21 cellular contexts compared by ENCODE assay signal in the genomic region with DNA sequence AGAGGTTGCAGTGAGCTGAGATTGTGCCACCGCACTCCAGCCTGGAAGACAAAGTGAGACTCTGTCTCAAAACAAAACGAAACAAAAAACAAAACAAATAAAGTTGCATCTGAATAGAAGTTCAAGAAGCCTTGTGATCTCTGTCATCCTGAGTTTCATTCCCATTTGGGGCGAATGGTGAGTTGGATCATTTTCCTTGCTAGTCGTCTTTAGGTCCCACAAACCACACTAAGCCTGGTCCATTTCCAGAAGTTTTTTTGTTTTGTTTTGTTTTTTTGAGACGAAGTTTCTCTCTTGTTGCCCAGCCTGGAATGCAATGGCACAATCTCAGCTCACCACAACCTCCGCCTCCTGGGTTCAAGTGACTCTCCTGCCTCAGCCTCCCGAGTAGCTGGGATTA. TPM values are rescaled to one million over a fixed set of nuclear protein-coding genes. Genes with fewer than 3 reads are reported as not detected.
DNase-seq lines count a peak whose midpoint lies in the region; ATAC-seq, FAIRE-seq and TF ChIP-seq lines count a peak whose summit lies in the region.
"Had no signal": no experiment of that assay in that cellular context is flagged by ENCODE, and none has a peak within 500 bp of the region (broad histone marks: within the 10 kb centered on the region; RNA-seq: fewer than 3 reads in every experiment).

No MANE protein-coding gene starts in this region.

- H2AFZ ChIP-seq in GM23338 (no peak overlapping the region), astrocyte (ENCODE audit: low read depth, low read length) (no peak overlapping the region)

- H3K36me3 Mint-ChIP-seq in GM23338 (ENCODE audit: low read depth) (peaks cover 11% of the 10 kb centered on the region; the same call in 2 of the 3 replicates), astrocyte (ENCODE audit: low read depth, unreplicated experiment) (peaks cover 3% of the 10 kb centered on the region)
- peaks cover 2% of the 10 kb centered on the region for H3K36me3 Mint-ChIP-seq in activated CD4-positive, alpha-beta memory T cell treated with anti-CD3 and anti-CD28 coated beads for 36 hours

- H3K79me2 ChIP-seq in GM23338 (replicated peaks; ENCODE audit: insufficient read depth): no peaks in the 10 kb centered on the region
- no peaks in the 10 kb centered on the region for H3K79me2 ChIP-seq in astrocyte (ENCODE audit: insufficient read depth, low read length)

- H3K27ac Mint-ChIP-seq in GM23338 (no peak overlapping the region), astrocyte (ENCODE audit: unreplicated experiment) (no peak overlapping the region)
- H3K27ac Mint-ChIP-seq in activated CD4-positive, alpha-beta memory T cell treated with anti-CD3 and anti-CD28 coated beads for 36 hours: no peak overlapping the region

- H4K20me1 ChIP-seq in GM23338 (replicated peaks; ENCODE audit: insufficient read depth): no peaks in the 10 kb centered on the region
- H4K20me1 ChIP-seq in astrocyte (ENCODE audit: insufficient read depth, low read length): no peaks in the 10 kb centered on the region

- no peak for ATAC-seq in GM23338
- no peak for ATAC-seq in GM18519 (IDR thresholded peaks at IDR 0.05; ENCODE audit: low FRiP score, unreplicated experiment)
- ATAC-seq: CD8-positive, alpha-beta T cell had no signal

- intact Hi-C loops in activated CD4-positive, alpha-beta memory T cell treated with anti-CD3 and anti-CD28 coated beads for 36 hours (cut with micrococcal nuclease): no loop called here

- no peaks in the 10 kb centered on the region for H3K36me3 ChIP-seq in GM23338 (ENCODE audit: insufficient read depth)
- H3K36me3 ChIP-seq in astrocyte (ENCODE audit: insufficient read depth, low read length): no peaks in the 10 kb centered on the region

- no peaks in the 10 kb centered on the region for H3K9me3 ChIP-seq in astrocyte (ENCODE audit: insufficient read depth, low read depth, low read length)
- H3K9me3 ChIP-seq: Peyer's patch had no signal

- H3K4me3 Mint-ChIP-seq in GM23338 (no peak overlapping the region), astrocyte (ENCODE audit: unreplicated experiment) (no peak overlapping the region)
- H3K4me3 Mint-ChIP-seq in activated CD4-positive, alpha-beta memory T cell treated with anti-CD3 and anti-CD28 coated beads for 36 hours: no peak overlapping the region
- H3K4me3 Mint-ChIP-seq: CD8-positive, alpha-beta T cell had no signal

- H3K9ac ChIP-seq in astrocyte (ENCODE audit: low read length): no peak overlapping the region

- H3K27ac ChIP-seq in GM23338 (ENCODE audit: low read depth): peak overlapping the region; percentile 45; the same call in 1 of the 2 replicates
- H3K27ac ChIP-seq in astrocyte (ENCODE audit: low read depth, low read length): no peak overlapping the region
- H3K27ac ChIP-seq: Peyer's patch had no signal

- no peak for FAIRE-seq in astrocyte (lab: Jason Lieb, UNC)
- FAIRE-seq: D721Med, GM12891, GM18507, H1 had no signal

- H3K4me3 ChIP-seq in GM23338: no peak overlapping the region
- no peak overlapping the region for H3K4me3 ChIP-seq in astrocyte (ENCODE audit: insufficient read depth, low read depth, low read length)
- H3K4me3 ChIP-seq in fibroblast of mammary gland (ENCODE audit: control insufficient read depth, low read depth, low read length): no peak overlapping the region
- H3K4me3 ChIP-seq: Peyer's patch had no signal

- TF ChIP-seq CTCF in GM23338 (conservative IDR thresholded peaks at IDR 0.05; ENCODE audit: low read depth in 2 of 2) (no peak), astrocyte (IDR thresholded peaks at IDR 0.05; ENCODE audit: insufficient read depth, low read depth, low read length) (no peak), fibroblast of mammary gland (conservative IDR thresholded peaks at IDR 0.05; ENCODE audit: control insufficient read depth, insufficient read depth, low read depth, low read length) (no peak)

- no peaks in the 10 kb centered on the region; the same call in 2 of the 3 replicates for H3K9me3 Mint-ChIP-seq in GM23338
- H3K9me3 Mint-ChIP-seq in astrocyte (ENCODE audit: unreplicated experiment): no peaks in the 10 kb centered on the region
- H3K9me3 Mint-ChIP-seq in activated CD4-positive, alpha-beta memory T cell treated with anti-CD3 and anti-CD28 coated beads for 36 hours: no peaks in the 10 kb centered on the region
- H3K9me3 Mint-ChIP-seq: CD8-positive, alpha-beta T cell had no signal

- H3K27me3 Mint-ChIP-seq in GM23338 (ENCODE audit: insufficient read depth, low read depth, poor library complexity): peaks cover 14% of the 10 kb centered on the region
- H3K27me3 Mint-ChIP-seq in astrocyte (ENCODE audit: low read depth, unreplicated experiment): no peaks in the 10 kb centered on the region
- H3K27me3 Mint-ChIP-seq in activated CD4-positive, alpha-beta memory T cell treated with anti-CD3 and anti-CD28 coated beads for 36 hours: no peaks in the 10 kb centered on the region

- no peak overlapping the region for H3K4me2 ChIP-seq in GM23338
- no peak overlapping the region for H3K4me2 ChIP-seq in astrocyte (ENCODE audit: low read length)

- H3K27me3 ChIP-seq in GM23338 (ENCODE audit: insufficient read depth): no peaks in the 10 kb centered on the region
- no peaks in the 10 kb centered on the region for H3K27me3 ChIP-seq in astrocyte (ENCODE audit: insufficient read depth, low read length)
- H3K27me3 ChIP-seq: Peyer's patch had no signal

- peaks cover 3% of the 10 kb centered on the region; the same call in 1 of the 3 replicates for H3K4me1 Mint-ChIP-seq in GM23338
- H3K4me1 Mint-ChIP-seq in astrocyte (ENCODE audit: low read depth, unreplicated experiment): no peaks in the 10 kb centered on the region
- peaks cover 2% of the 10 kb centered on the region for H3K4me1 Mint-ChIP-seq in activated CD4-positive, alpha-beta memory T cell treated with anti-CD3 and anti-CD28 coated beads for 36 hours (ENCODE audit: low read depth)

- no peaks in the 10 kb centered on the region for H3K9me2 ChIP-seq in GM23338 (ENCODE audit: insufficient read depth)

- CTCF ChIA-PET in activated CD4-positive, alpha-beta memory T cell treated with anti-CD3 and anti-CD28 coated beads for 36 hours (lab: Charles Lee): no interaction called here

- H3K4me1 ChIP-seq in GM23338 (ENCODE audit: insufficient read depth) (peaks cover 3% of the 10 kb centered on the region; the same call in 1 of the 2 replicates), astrocyte (ENCODE audit: insufficient read depth, low read length) (no peaks in the 10 kb centered on the region)
- H3K4me1 ChIP-seq: Peyer's patch had no signal

- DNase-seq in GM23338 (ENCODE audit: low spot score): no peak
- peak; percentile 61 for DNase-seq in astrocyte (ENCODE audit: low read depth)
- peak; percentile 87 for DNase-seq in fibroblast of mammary gland (ENCODE audit: low read depth)
- no peak for DNase-seq in NCI-H226
- DNase-seq in stimulated activated CD4-positive, alpha-beta T cell treated with anti-CD3 and anti-CD28 coated beads, Interleukin-4, amount 100 ng/mL, for 24 hours: no peak
- no peak for DNase-seq in activated CD4-positive, alpha-beta memory T cell treated with anti-CD3 and anti-CD28 coated beads for 36 hours
- DNase-seq: CD8-positive, alpha-beta T cell; DMS79 treated with DMSO at 0.1 percent for 48 hours; KG1; NCI-H1048; NCI-H1694; NCI-H2107; NCI-H2227 treated with DMSO at 0.1 percent for 48 hours; NCI-H524 treated with DMSO at 0.1 percent for 48 hours; SHP77 treated with DMSO at 0.1 percent for 48 hours had no signal

- POLR2A ChIA-PET in activated CD4-positive, alpha-beta memory T cell treated with anti-CD3 and anti-CD28 coated beads for 36 hours (lab: Charles Lee): no interaction called here

- 0 out of 2 replicates have a peak, but pooled peaks cover 7% of the 10 kb centered on the region for H3F3A ChIP-seq in GM23338 (replicated peaks; ENCODE audit: low read depth)

TF ChIP-seq in GM23338, 12 proteins besides CTCF, POLR2A, EP300 and RAD21 (continues in another document):
- no peak for TF ChIP-seq REST (IDR thresholded peaks at IDR 0.05; ENCODE audit: unreplicated experiment)
- no peak for TF ChIP-seq STAT1 (IDR thresholded peaks at IDR 0.05; ENCODE audit: unreplicated experiment)
- TF ChIP-seq, protein P1, sequence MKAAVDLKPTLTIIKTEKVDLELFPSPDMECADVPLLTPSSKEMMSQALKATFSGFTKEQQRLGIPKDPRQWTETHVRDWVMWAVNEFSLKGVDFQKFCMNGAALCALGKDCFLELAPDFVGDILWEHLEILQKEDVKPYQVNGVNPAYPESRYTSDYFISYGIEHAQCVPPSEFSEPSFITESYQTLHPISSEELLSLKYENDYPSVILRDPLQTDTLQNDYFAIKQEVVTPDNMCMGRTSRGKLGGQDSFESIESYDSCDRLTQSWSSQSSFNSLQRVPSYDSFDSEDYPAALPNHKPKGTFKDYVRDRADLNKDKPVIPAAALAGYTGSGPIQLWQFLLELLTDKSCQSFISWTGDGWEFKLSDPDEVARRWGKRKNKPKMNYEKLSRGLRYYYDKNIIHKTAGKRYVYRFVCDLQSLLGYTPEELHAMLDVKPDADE (IDR thresholded peaks at IDR 0.05): no peak
- TF ChIP-seq NANOG (IDR thresholded peaks at IDR 0.05; ENCODE audit: borderline replicate concordance): no peak

RNA-seq across cellular contexts. Expression of gene ZNF217, which starts 33.8 kb away (rescaled TPM):
- 76.7 and 78.0 TPM in 2 replicates for total RNA-seq in GM23338 (2014; rRNA removed; shearing (Covaris generic))
- 30.8 and 32.8 TPM in 2 replicates for polyA plus RNA-seq in GM23338 (2016; fragmentation: Nextera tagmentation; extraction: Ambion mirVana)
- 54.6 and 57.9 TPM in 2 replicates for total RNA-seq in astrocyte
- 10 to 100 TPM; 56.3 to 57.5 TPM for total RNA-seq in activated CD4-positive, alpha-beta memory T cell treated with anti-CD3 and anti-CD28 coated beads for 36 hours

Comparison
In these comparisons a context has a peak if more than half of its experiments do, and no peak if none do; other contexts are left out.
1. DNase-seq: peak in astrocyte (single experiment) and fibroblast of mammary gland (single experiment); none in GM23338 (single experiment), NCI-H226 (single experiment), stimulated activated CD4-positive, alpha-beta T cell treated with anti-CD3 and anti-CD28 coated beads, Interleukin-4, amount 100 ng/mL, for 24 hours (single experiment) and activated CD4-positive, alpha-beta memory T cell treated with anti-CD3 and anti-CD28 coated beads for 36 hours (single experiment).